1 cellular context compared by ENCODE assay signal in the genomic region with DNA sequence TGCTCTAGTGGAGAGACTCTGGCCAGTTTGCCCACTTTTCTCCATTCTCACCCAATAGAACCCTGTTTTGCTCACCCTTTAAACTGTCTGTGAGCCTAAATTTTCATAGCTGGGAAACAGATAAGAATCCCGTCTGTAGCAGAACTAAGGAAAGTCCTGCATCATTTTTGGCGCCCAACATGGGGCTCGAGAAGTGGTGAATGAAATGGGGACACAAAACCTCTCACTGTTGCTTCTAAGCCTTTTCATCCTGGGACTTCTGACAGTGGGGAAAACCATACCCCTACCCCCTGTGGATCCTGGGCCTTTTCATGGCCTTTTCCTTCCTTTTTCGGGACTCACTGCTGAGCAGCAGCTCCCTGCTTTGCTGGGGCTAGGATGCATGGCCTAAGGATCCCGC.
TF ChIP-seq lines count a peak whose summit lies in the region.

No MANE protein-coding gene starts in this region.

TF ChIP-seq in GM23338, 12 proteins besides CTCF, POLR2A, EP300 and RAD21 (continued from another document):
- TF ChIP-seq, protein P1, sequence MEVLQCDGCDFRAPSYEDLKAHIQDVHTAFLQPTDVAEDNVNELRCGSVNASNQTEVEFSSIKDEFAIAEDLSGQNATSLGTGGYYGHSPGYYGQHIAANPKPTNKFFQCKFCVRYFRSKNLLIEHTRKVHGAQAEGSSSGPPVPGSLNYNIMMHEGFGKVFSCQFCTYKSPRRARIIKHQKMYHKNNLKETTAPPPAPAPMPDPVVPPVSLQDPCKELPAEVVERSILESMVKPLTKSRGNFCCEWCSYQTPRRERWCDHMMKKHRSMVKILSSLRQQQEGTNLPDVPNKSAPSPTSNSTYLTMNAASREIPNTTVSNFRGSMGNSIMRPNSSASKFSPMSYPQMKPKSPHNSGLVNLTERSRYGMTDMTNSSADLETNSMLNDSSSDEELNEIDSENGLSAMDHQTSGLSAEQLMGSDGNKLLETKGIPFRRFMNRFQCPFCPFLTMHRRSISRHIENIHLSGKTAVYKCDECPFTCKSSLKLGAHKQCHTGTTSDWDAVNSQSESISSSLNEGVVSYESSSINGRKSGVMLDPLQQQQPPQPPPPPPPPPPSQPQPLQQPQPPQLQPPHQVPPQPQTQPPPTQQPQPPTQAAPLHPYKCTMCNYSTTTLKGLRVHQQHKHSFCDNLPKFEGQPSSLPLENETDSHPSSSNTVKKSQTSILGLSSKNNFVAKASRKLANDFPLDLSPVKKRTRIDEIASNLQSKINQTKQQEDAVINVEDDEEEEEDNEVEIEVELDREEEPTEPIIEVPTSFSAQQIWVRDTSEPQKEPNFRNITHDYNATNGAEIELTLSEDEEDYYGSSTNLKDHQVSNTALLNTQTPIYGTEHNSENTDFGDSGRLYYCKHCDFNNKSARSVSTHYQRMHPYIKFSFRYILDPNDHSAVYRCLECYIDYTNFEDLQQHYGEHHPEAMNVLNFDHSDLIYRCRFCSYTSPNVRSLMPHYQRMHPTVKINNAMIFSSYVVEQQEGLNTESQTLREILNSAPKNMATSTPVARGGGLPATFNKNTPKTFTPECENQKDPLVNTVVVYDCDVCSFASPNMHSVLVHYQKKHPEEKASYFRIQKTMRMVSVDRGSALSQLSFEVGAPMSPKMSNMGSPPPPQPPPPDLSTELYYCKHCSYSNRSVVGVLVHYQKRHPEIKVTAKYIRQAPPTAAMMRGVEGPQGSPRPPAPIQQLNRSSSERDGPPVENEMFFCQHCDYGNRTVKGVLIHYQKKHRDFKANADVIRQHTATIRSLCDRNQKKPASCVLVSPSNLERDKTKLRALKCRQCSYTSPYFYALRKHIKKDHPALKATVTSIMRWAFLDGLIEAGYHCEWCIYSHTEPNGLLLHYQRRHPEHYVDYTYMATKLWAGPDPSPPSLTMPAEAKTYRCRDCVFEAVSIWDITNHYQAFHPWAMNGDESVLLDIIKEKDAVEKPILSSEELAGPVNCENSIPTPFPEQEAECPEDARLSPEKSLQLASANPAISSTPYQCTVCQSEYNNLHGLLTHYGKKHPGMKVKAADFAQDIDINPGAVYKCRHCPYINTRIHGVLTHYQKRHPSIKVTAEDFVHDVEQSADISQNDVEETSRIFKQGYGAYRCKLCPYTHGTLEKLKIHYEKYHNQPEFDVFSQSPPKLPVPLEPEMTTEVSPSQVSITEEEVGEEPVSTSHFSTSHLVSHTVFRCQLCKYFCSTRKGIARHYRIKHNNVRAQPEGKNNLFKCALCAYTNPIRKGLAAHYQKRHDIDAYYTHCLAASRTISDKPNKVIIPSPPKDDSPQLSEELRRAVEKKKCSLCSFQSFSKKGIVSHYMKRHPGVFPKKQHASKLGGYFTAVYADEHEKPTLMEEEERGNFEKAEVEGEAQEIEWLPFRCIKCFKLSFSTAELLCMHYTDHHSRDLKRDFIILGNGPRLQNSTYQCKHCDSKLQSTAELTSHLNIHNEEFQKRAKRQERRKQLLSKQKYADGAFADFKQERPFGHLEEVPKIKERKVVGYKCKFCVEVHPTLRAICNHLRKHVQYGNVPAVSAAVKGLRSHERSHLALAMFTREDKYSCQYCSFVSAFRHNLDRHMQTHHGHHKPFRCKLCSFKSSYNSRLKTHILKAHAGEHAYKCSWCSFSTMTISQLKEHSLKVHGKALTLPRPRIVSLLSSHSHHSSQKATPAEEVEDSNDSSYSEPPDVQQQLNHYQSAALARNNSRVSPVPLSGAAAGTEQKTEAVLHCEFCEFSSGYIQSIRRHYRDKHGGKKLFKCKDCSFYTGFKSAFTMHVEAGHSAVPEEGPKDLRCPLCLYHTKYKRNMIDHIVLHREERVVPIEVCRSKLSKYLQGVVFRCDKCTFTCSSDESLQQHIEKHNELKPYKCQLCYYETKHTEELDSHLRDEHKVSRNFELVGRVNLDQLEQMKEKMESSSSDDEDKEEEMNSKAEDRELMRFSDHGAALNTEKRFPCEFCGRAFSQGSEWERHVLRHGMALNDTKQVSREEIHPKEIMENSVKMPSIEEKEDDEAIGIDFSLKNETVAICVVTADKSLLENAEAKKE (CRISPR knock-in tag; IDR thresholded peaks at IDR 0.05) = no peak
- TF ChIP-seq ZNF114 (CRISPR knock-in tag; IDR thresholded peaks at IDR 0.05) = no peak
